ENCODE assay signal across 28 cellular contexts in genomic region chr12:3863756-3864155, GRCh38.
"Had no signal": no experiment of that assay in that cellular context is flagged by ENCODE, and none has a peak within 500 bp of the region (broad histone marks: within the 10 kb centered on the region; RNA-seq: fewer than 3 reads in every experiment).

No MANE protein-coding gene starts in this region.

- H3K4me1 ChIP-seq: heart right ventricle, left ventricle myocardium inferior had no signal

- H3K27me3 Mint-ChIP-seq: activated CD4-positive, alpha-beta T cell treated with anti-CD3 and anti-CD28 coated beads for 36 hours; activated CD8-positive, alpha-beta memory T cell treated with anti-CD3 and anti-CD28 coated beads, Interleukin-2, amount 10 ng/mL, durations not matched to agents 7 days and 5 days; activated naive CD8-positive, alpha-beta T cell; natural killer cell treated with Interleukin-12 subunit alpha and Interleukin-12 subunit beta and Interleukin-15 and Interleukin-18, amount 100 ng/mL, for 72 hours; stimulated activated naive CD8-positive, alpha-beta T cell treated with anti-CD3 and anti-CD28 coated beads, Interleukin-15, Interleukin-2, amounts not matched to agents 100 ng/mL and 50 ng/mL, for 24 hours; T-cell had no signal

- H3K36me3 ChIP-seq: cardiac muscle cell, thoracic aorta had no signal

- H3K27ac ChIP-seq: cardiac muscle cell, coronary artery, dorsolateral prefrontal cortex, esophagus squamous epithelium, heart right ventricle, left ventricle myocardium inferior, skin epidermis, thoracic aorta had no signal

- DNase-seq: activated CD4-positive, alpha-beta T cell treated with anti-CD3 and anti-CD28 coated beads for 36 hours; activated CD4-positive, CD25-positive, alpha-beta regulatory T cell; activated CD8-positive, alpha-beta memory T cell treated with anti-CD3 and anti-CD28 coated beads, Interleukin-2, amount 10 ng/mL, durations not matched to agents 7 days and 5 days; activated CD8-positive, alpha-beta T cell treated with anti-CD3 and anti-CD28 coated beads, Interleukin-2, amount 10 ng/mL, durations not matched to agents 7 days and 5 days; activated T-cell treated with anti-CD3 and anti-CD28 coated beads, Interleukin-2, amount 50 U/mL, for 48 hours; anterior cingulate cortex; cerebellar nuclear complex; dorsolateral prefrontal cortex; effector memory CD4-positive, alpha-beta T cell; esophagus squamous epithelium; foreskin melanocyte; heart right ventricle; left ventricle myocardium inferior; mucosa of descending colon; posterior cingulate gyrus; stimulated activated CD4-positive, alpha-beta T cell treated with anti-CD3 and anti-CD28 coated beads, Interleukin-4, amount 100 ng/mL, for 24 hours; T-cell had no signal

- H3K4me3 ChIP-seq: cardiac muscle cell, coronary artery, dorsolateral prefrontal cortex, esophagus squamous epithelium, heart right ventricle, left ventricle myocardium inferior, mucosa of descending colon, skin epidermis, thoracic aorta had no signal

- H3K4me3 Mint-ChIP-seq: activated CD4-positive, alpha-beta T cell treated with anti-CD3 and anti-CD28 coated beads for 36 hours; activated CD8-positive, alpha-beta memory T cell treated with anti-CD3 and anti-CD28 coated beads, Interleukin-2, amount 10 ng/mL, durations not matched to agents 7 days and 5 days; activated CD8-positive, alpha-beta T cell treated with anti-CD3 and anti-CD28 coated beads, Interleukin-2, amount 10 ng/mL, durations not matched to agents 7 days and 5 days; activated naive CD8-positive, alpha-beta T cell; natural killer cell treated with Interleukin-12 subunit alpha and Interleukin-12 subunit beta and Interleukin-15 and Interleukin-18, amount 100 ng/mL, for 72 hours; stimulated activated effector memory CD8-positive, alpha-beta T cell treated with anti-CD3 and anti-CD28 coated beads, Interleukin-12 subunit alpha, Interleukin-12 subunit beta, amount 100 ng/mL, for 72 hours; stimulated activated naive CD8-positive, alpha-beta T cell treated with anti-CD3 and anti-CD28 coated beads, Interleukin-15, Interleukin-2, amounts not matched to agents 100 ng/mL and 50 ng/mL, for 24 hours; T-cell; T-helper 2 cell treated with Interferon-gamma antibody and Interleukin-4, amounts not matched to agents 5 μg/mL and 100 μg/mL, for 36 hours had no signal

- H3K27me3 ChIP-seq: cardiac muscle cell, dorsolateral prefrontal cortex, esophagus squamous epithelium, heart right ventricle had no signal

- ATAC-seq: activated CD4-positive, alpha-beta T cell treated with anti-CD3 and anti-CD28 coated beads for 36 hours; activated CD8-positive, alpha-beta memory T cell treated with anti-CD3 and anti-CD28 coated beads, Interleukin-2, amount 10 ng/mL, durations not matched to agents 7 days and 5 days; activated CD8-positive, alpha-beta T cell treated with anti-CD3 and anti-CD28 coated beads, Interleukin-2, amount 10 ng/mL, durations not matched to agents 7 days and 5 days; heart right ventricle; mucosa of descending colon; natural killer cell treated with Interleukin-12 subunit alpha and Interleukin-12 subunit beta and Interleukin-15 and Interleukin-18, amount 100 ng/mL, for 72 hours; sciatic nerve; stimulated activated effector memory CD8-positive, alpha-beta T cell treated with anti-CD3 and anti-CD28 coated beads, Interleukin-12 subunit alpha, Interleukin-12 subunit beta, amount 100 ng/mL, for 72 hours; T-cell had no signal

- H3K27ac Mint-ChIP-seq: activated CD4-positive, alpha-beta T cell treated with anti-CD3 and anti-CD28 coated beads for 36 hours; activated CD8-positive, alpha-beta memory T cell treated with anti-CD3 and anti-CD28 coated beads, Interleukin-2, amount 10 ng/mL, durations not matched to agents 7 days and 5 days; activated CD8-positive, alpha-beta T cell treated with anti-CD3 and anti-CD28 coated beads, Interleukin-2, amount 10 ng/mL, durations not matched to agents 7 days and 5 days; activated naive CD8-positive, alpha-beta T cell; activated T-helper 2 cell treated with anti-CD3 and anti-CD28 coated beads, Interferon-gamma antibody, Interleukin-2, Interleukin-4, amounts not matched to agents 10 μg/mL and 5 μg/mL and 100 μg/mL, durations not matched to agents 14 hours and 24 hours and 36 hours; natural killer cell treated with Interleukin-12 subunit alpha and Interleukin-12 subunit beta and Interleukin-15 and Interleukin-18, amount 100 ng/mL, for 72 hours; stimulated activated effector memory CD8-positive, alpha-beta T cell treated with anti-CD3 and anti-CD28 coated beads, Interleukin-12 subunit alpha, Interleukin-12 subunit beta, amount 100 ng/mL, for 72 hours; stimulated activated naive CD8-positive, alpha-beta T cell treated with anti-CD3 and anti-CD28 coated beads, Interleukin-15, Interleukin-2, amounts not matched to agents 100 ng/mL and 50 ng/mL, for 24 hours; T-cell; T-helper 2 cell treated with Interferon-gamma antibody and Interleukin-4, amounts not matched to agents 5 μg/mL and 100 μg/mL, for 36 hours had no signal
